8 cellular contexts compared by ENCODE assay signal in genomic region chr17:12730931-12731521, GRCh38. TPM values are rescaled to one million over a fixed set of nuclear protein-coding genes. Genes with fewer than 3 reads are reported as not detected.
DNase-seq lines count a peak whose midpoint lies in the region; ATAC-seq and TF ChIP-seq lines count a peak whose summit lies in the region.

No MANE protein-coding gene starts in this region.

- 0 out of 2 replicates have a peak overlapping the region, but pooled peaks have one; percentile 8 for H3K4me2 ChIP-seq in PC-3 (ENCODE audit: low read length)

- H3K9ac ChIP-seq in PC-3 (ENCODE audit: low read length), result no peak overlapping the region
- no peak overlapping the region for H3K9ac ChIP-seq in mucosa of rectum (ENCODE audit: low read depth in 1 of 2, low read length in 2 of 2)

- peaks cover 42% of the 10 kb centered on the region for H3K4me1 ChIP-seq in ACC112 (ENCODE audit: control insufficient read depth, insufficient read depth, low read length, unreplicated experiment)
- H3K4me1 ChIP-seq in PC-3 (ENCODE audit: insufficient read depth, low read length), result 0 out of 2 replicates have a peak, but pooled peaks cover 6% of the 10 kb centered on the region
- peaks cover 18 to 21% of the 10 kb centered on the region in 2 donors for H3K4me1 ChIP-seq in mucosa of rectum (ENCODE audit: control insufficient read depth in 2 of 2, insufficient read depth in 2 of 2, low read length in 2 of 2)

- intact Hi-C loops in PC-3 (cut with micrococcal nuclease), result no loop called here
- intact Hi-C loops in activated T-helper 1 cell treated with anti-CD3 and anti-CD28 coated beads, Interleukin-12 subunit alpha, Interleukin-12 subunit beta, Interleukin-2, Interleukin-4 antibody, amounts not matched to agents 30 ng/mL and 10 ng/mL and 1 ng/mL, durations not matched to agents 14 hours and 24 hours and 36 hours (cut with micrococcal nuclease), result no loop called here

- H3K4me1 Mint-ChIP-seq in activated T-helper 1 cell treated with anti-CD3 and anti-CD28 coated beads, Interleukin-12 subunit alpha, Interleukin-12 subunit beta, Interleukin-2, Interleukin-4 antibody, amounts not matched to agents 30 ng/mL and 10 ng/mL and 1 ng/mL, durations not matched to agents 14 hours and 24 hours and 36 hours (ENCODE audit: low read depth), result no peaks in the 10 kb centered on the region

- H3K79me2 ChIP-seq in ACC112 (ENCODE audit: control insufficient read depth, insufficient read depth, low read length, unreplicated experiment) (no peaks in the 10 kb centered on the region), PC-3 (ENCODE audit: low read length) (no peaks in the 10 kb centered on the region)

- CTCF ChIA-PET in PC-3 (lab: Charles Lee), result no interaction called here

- H3K27ac Mint-ChIP-seq in activated T-helper 1 cell treated with anti-CD3 and anti-CD28 coated beads, Interleukin-12 subunit alpha, Interleukin-12 subunit beta, Interleukin-2, Interleukin-4 antibody, amounts not matched to agents 30 ng/mL and 10 ng/mL and 1 ng/mL, durations not matched to agents 14 hours and 24 hours and 36 hours, result no peak overlapping the region

- H3K27me3 ChIP-seq in ACC112 (ENCODE audit: insufficient read depth, low read length) (no peaks in the 10 kb centered on the region), PC-3 (ENCODE audit: low read length) (peaks cover 23% of the 10 kb centered on the region), mucosa of rectum (ENCODE audit: control insufficient read depth in 2 of 2, insufficient read depth in 2 of 2, low read length in 2 of 2) (no peaks in the 10 kb centered on the region)

- ATAC-seq in PC-3, result no peak
- ATAC-seq in HG03439 (IDR thresholded peaks at IDR 0.05; ENCODE audit: unreplicated experiment), result no peak
- ATAC-seq in GM18873 (IDR thresholded peaks at IDR 0.05; ENCODE audit: low FRiP score, unreplicated experiment), result no peak

- H3K9me3 Mint-ChIP-seq in activated T-helper 1 cell treated with anti-CD3 and anti-CD28 coated beads, Interleukin-12 subunit alpha, Interleukin-12 subunit beta, Interleukin-2, Interleukin-4 antibody, amounts not matched to agents 30 ng/mL and 10 ng/mL and 1 ng/mL, durations not matched to agents 14 hours and 24 hours and 36 hours, result peaks cover 10% of the 10 kb centered on the region

- no peaks in the 10 kb centered on the region for H3K27me3 Mint-ChIP-seq in activated T-helper 1 cell treated with anti-CD3 and anti-CD28 coated beads, Interleukin-12 subunit alpha, Interleukin-12 subunit beta, Interleukin-2, Interleukin-4 antibody, amounts not matched to agents 30 ng/mL and 10 ng/mL and 1 ng/mL, durations not matched to agents 14 hours and 24 hours and 36 hours (ENCODE audit: insufficient read depth)

- no peaks in the 10 kb centered on the region for H3K36me3 Mint-ChIP-seq in activated T-helper 1 cell treated with anti-CD3 and anti-CD28 coated beads, Interleukin-12 subunit alpha, Interleukin-12 subunit beta, Interleukin-2, Interleukin-4 antibody, amounts not matched to agents 30 ng/mL and 10 ng/mL and 1 ng/mL, durations not matched to agents 14 hours and 24 hours and 36 hours (ENCODE audit: low read depth)

- H2AFZ ChIP-seq in ACC112 (ENCODE audit: low read length, unreplicated experiment), result no peak overlapping the region
- no peak overlapping the region for H2AFZ ChIP-seq in PC-3 (ENCODE audit: low read length)

- peak; percentile 41 for DNase-seq in PC-3
- peak; percentile 40 for DNase-seq in fibroblast of pulmonary artery (ENCODE audit: low read depth)
- DNase-seq in DMS53 treated with DMSO at 0.1 percent for 48 hours (lab: John Stamatoyannopoulos, UW; ENCODE audit: unreplicated experiment), result no peak
- no peak for DNase-seq in activated T-helper 1 cell treated with anti-CD3 and anti-CD28 coated beads, Interleukin-12 subunit alpha, Interleukin-12 subunit beta, Interleukin-2, Interleukin-4 antibody, amounts not matched to agents 30 ng/mL and 10 ng/mL and 1 ng/mL, durations not matched to agents 14 hours and 24 hours and 36 hours (ENCODE audit: low spot score)

- no peaks in the 10 kb centered on the region for H3K9me2 ChIP-seq in PC-3 (replicated peaks; ENCODE audit: low read length)

- POLR2A ChIA-PET in PC-3 (lab: Charles Lee; ENCODE audit: unreplicated experiment), result no interaction called here

- H3K9me3 ChIP-seq in PC-3 (ENCODE audit: low read length), result no peaks in the 10 kb centered on the region
- no peaks in the 10 kb centered on the region for H3K9me3 ChIP-seq in mucosa of rectum (ENCODE audit: control insufficient read depth in 2 of 2, low read length in 2 of 2)

- no peaks in the 10 kb centered on the region for H4K20me1 ChIP-seq in PC-3 (ENCODE audit: low read length)

- TF ChIP-seq CTCF in PC-3 (conservative IDR thresholded peaks at IDR 0.05; ENCODE audit: low read depth, low read length) (no peak), fibroblast of pulmonary artery (IDR thresholded peaks at IDR 0.05; ENCODE audit: low read length, missing control alignments) (no peak)

- H3K4me3 Mint-ChIP-seq in activated T-helper 1 cell treated with anti-CD3 and anti-CD28 coated beads, Interleukin-12 subunit alpha, Interleukin-12 subunit beta, Interleukin-2, Interleukin-4 antibody, amounts not matched to agents 30 ng/mL and 10 ng/mL and 1 ng/mL, durations not matched to agents 14 hours and 24 hours and 36 hours, result no peak overlapping the region

- peak overlapping the region; percentile 71 for H3K27ac ChIP-seq in ACC112 (ENCODE audit: low read depth, low read length)
- H3K27ac ChIP-seq in PC-3 (ENCODE audit: low read length), result no peak overlapping the region
- peak overlapping the region; percentile 67 to 84 for H3K27ac ChIP-seq in mucosa of rectum (ENCODE audit: low read depth in 2 of 2, low read length in 2 of 2)

- BruUV-seq in PC-3 (replicated peaks; lab: Mats Ljungman, UMichigan), result no TSS peak

- no peaks in the 10 kb centered on the region for H3F3A ChIP-seq in PC-3 (ENCODE audit: low read length, unreplicated experiment)

- no peak overlapping the region for H3K4me3 ChIP-seq in ACC112 (ENCODE audit: low read depth, low read length)
- H3K4me3 ChIP-seq in PC-3 (ENCODE audit: low read length), result 0 out of 2 replicates have a peak overlapping the region, but pooled peaks have one; percentile 1
- no peak overlapping the region for H3K4me3 ChIP-seq in fibroblast of pulmonary artery (replicated peaks; ENCODE audit: low read depth, low read length)
- H3K4me3 ChIP-seq in mucosa of rectum (ENCODE audit: low read length in 2 of 2), result peak overlapping the region; percentile 17 to 62

- H3K36me3 ChIP-seq in ACC112 (ENCODE audit: insufficient read depth, low read length) (no peaks in the 10 kb centered on the region), PC-3 (ENCODE audit: low read depth, low read length) (no peaks in the 10 kb centered on the region), mucosa of rectum (ENCODE audit: control insufficient read depth in 2 of 2, insufficient read depth in 2 of 2, low read length in 2 of 2) (no peaks in the 10 kb centered on the region)

RNA-seq across cellular contexts. Expression of gene ARHGAP44, which starts 58.3 kb away (rescaled TPM):
- 0.40 and 1.1 TPM in 2 replicates for total RNA-seq in PC-3 (2014; rRNA removed)
- total RNA-seq in activated T-helper 1 cell treated with anti-CD3 and anti-CD28 coated beads, Interleukin-12 subunit alpha, Interleukin-12 subunit beta, Interleukin-2, Interleukin-4 antibody, amounts not matched to agents 30 ng/mL and 10 ng/mL and 1 ng/mL, durations not matched to agents 14 hours and 24 hours and 36 hours, result 0.51 TPM in 1 of 2 replicates, not detected in the other

Comparison
In these comparisons a context has a peak if more than half of its experiments do, and no peak if none do; other contexts are left out.
1. H3K4me3 ChIP-seq: peak in PC-3 (single experiment) and mucosa of rectum (2 of 2); none in ACC112 (single experiment) and fibroblast of pulmonary artery (single experiment).
2. DNase-seq: peak in PC-3 (single experiment) and fibroblast of pulmonary artery (single experiment); none in DMS53 treated with DMSO at 0.1 percent for 48 hours (single experiment) and activated T-helper 1 cell treated with anti-CD3 and anti-CD28 coated beads, Interleukin-12 subunit alpha, Interleukin-12 subunit beta, Interleukin-2, Interleukin-4 antibody, amounts not matched to agents 30 ng/mL and 10 ng/mL and 1 ng/mL, durations not matched to agents 14 hours and 24 hours and 36 hours (single experiment).